18 cellular contexts compared by ENCODE assay signal in genomic region chr9:86135374-86135773, GRCh38. TPM values are rescaled to one million over a fixed set of nuclear protein-coding genes. Genes with fewer than 3 reads are reported as not detected.
DNase-seq lines count a peak whose midpoint lies in the region; ATAC-seq, FAIRE-seq and TF ChIP-seq lines count a peak whose summit lies in the region.
"Had no signal": no experiment of that assay in that cellular context is flagged by ENCODE, and none has a peak within 500 bp of the region (broad histone marks: within the 10 kb centered on the region; RNA-seq: fewer than 3 reads in every experiment).

No MANE protein-coding gene starts in this region.

- no TSS peak for BruUV-seq in HepG2 (replicated peaks; lab: Mats Ljungman, UMichigan)

- intact Hi-C loops in HepG2 (cut with micrococcal nuclease; ENCODE audit: unreplicated experiment) (no loop called here), right lobe of liver (cut with DNase I) (no loop called here)

- TF ChIP-seq POLR2A in HepG2 (IDR thresholded peaks at IDR 0.05; ENCODE audit: insufficient read depth in 1 of 2, low read depth in 2 of 2, low read length in 2 of 2) (no peak), right lobe of liver (IDR thresholded peaks at IDR 0.05) (no peak), erythroblast (IDR thresholded peaks at IDR 0.05; ENCODE audit: low read length) (no peak)

- H3K9ac ChIP-seq in HepG2 (ENCODE audit: insufficient read depth, low read depth, low read length), result no peak overlapping the region

- no peak for ATAC-seq in HepG2
- ATAC-seq in right lobe of liver, result no peak
- no peak for ATAC-seq in GM19467 (IDR thresholded peaks at IDR 0.05; ENCODE audit: unreplicated experiment)
- ATAC-seq: left cardiac atrium; stimulated activated naive CD8-positive, alpha-beta T cell treated with anti-CD3 and anti-CD28 coated beads, Interleukin-15, amount 100 ng/mL, for 72 hours had no signal

- H3K27ac ChIP-seq in HepG2 (ENCODE audit: extremely low read length, insufficient read depth, low read length) (no peak overlapping the region), right lobe of liver (no peak overlapping the region)
- H3K27ac ChIP-seq: tibial nerve had no signal

- no peak for FAIRE-seq in HepG2 (lab: Jason Lieb, UNC)

- H3K79me2 ChIP-seq in HepG2 (ENCODE audit: insufficient read depth, low read length), result no peaks in the 10 kb centered on the region

- H3K36me3 ChIP-seq in HepG2 (replicated peaks in 1 of 2; ENCODE audit: control insufficient read depth in 1 of 2, insufficient read depth in 2 of 2, low read length in 2 of 2) (no peaks in the 10 kb centered on the region), right lobe of liver (no peaks in the 10 kb centered on the region)
- H3K36me3 ChIP-seq: tibial nerve had no signal

- TF ChIP-seq CTCF in HepG2 (CRISPR knock-in tag; IDR thresholded peaks at IDR 0.05), result no peak
- no peak for TF ChIP-seq CTCF in right lobe of liver (IDR thresholded peaks at IDR 0.05)
- TF ChIP-seq CTCF in GM10248 (IDR thresholded peaks at IDR 0.05; ENCODE audit: control extremely low read depth, extremely low read depth, low read depth, missing control alignments), result no peak

- no peak for TF ChIP-seq RAD21 in HepG2 (CRISPR knock-in tag; IDR thresholded peaks at IDR 0.05)

- TF ChIP-seq EP300 in HepG2 (IDR thresholded peaks at IDR 0.05; ENCODE audit: low read depth in 2 of 2, low read length in 2 of 2), result no peak
- no peak for TF ChIP-seq EP300 in HepG2 (CRISPR knock-in tag; IDR thresholded peaks at IDR 0.05; ENCODE audit: borderline replicate concordance)

- WGBS in HepG2 (ENCODE audit: low lambda C conversion rate), result 45% methylated on average over 5 of the region's 5 CpGs
- WGBS in right lobe of liver (ENCODE audit: insufficient coverage, low coverage, low lambda C conversion rate, missing lambda C conversion rate), result 100% methylated on average over 1 of the region's 5 CpGs

- H3K4me1 ChIP-seq in HepG2 (ENCODE audit: insufficient read depth, low read length), result no peaks in the 10 kb centered on the region
- H3K4me1 ChIP-seq in right lobe of liver, result no peaks in the 10 kb centered on the region
- H3K4me1 ChIP-seq: tibial nerve had no signal

- H3K4me3 ChIP-seq in HepG2 (replicated peaks in 1 of 3; ENCODE audit: insufficient read depth in 1 of 3, low read depth in 2 of 3, low read length in 3 of 3) (no peak overlapping the region), right lobe of liver (no peak overlapping the region)
- H3K4me3 ChIP-seq: tibial nerve had no signal

- CTCF ChIA-PET in HepG2 (lab: Yijun Ruan, JAX; ENCODE audit: low intra/inter-chr PET ratio, low total read pairs), result no interaction called here
- CTCF ChIA-PET in GM10248 (lab: Yijun Ruan, JAX), result no interaction called here

- H3K27me3 ChIP-seq in HepG2 (ENCODE audit: control insufficient read depth in 1 of 2, insufficient read depth in 2 of 2, low read length in 2 of 2) (peaks cover 4 to 12% of the 10 kb centered on the region in 2 experiments; a peak in 4 of 5 replicates), right lobe of liver (no peaks in the 10 kb centered on the region)
- H3K27me3 ChIP-seq: tibial nerve had no signal

- DNase-seq in DMS153 (lab: John Stamatoyannopoulos, UW) (peak; percentile 25), DMS153 treated with DMSO at 0.1 percent for 48 hours (lab: John Stamatoyannopoulos, UW; ENCODE audit: unreplicated experiment) (no peak), HepG2 (ENCODE audit: low spot score) (no peak), right lobe of liver (no peak), erythroblast (lab: John Stamatoyannopoulos, UW) (peak; percentile 46 to 64), GM10248 (ENCODE audit: extremely low spot score) (no peak), SIG-M5 (lab: John Stamatoyannopoulos, UW) (no peak)
- DNase-seq: 8988T; activated CD4-positive, alpha-beta T cell treated with anti-CD3 and anti-CD28 coated beads for 1 hour; activated naive CD4-positive, alpha-beta T cell treated with anti-CD3 and anti-CD28 coated beads, Interleukin-2, amount 50 U/mL, for 16 hours; left cardiac atrium; MM.1S; NCI-H1930; NCI-H510A treated with DMSO at 0.1 percent for 48 hours; retina; stimulated activated naive CD8-positive, alpha-beta T cell treated with anti-CD3 and anti-CD28 coated beads, Interleukin-15, amount 100 ng/mL, for 72 hours had no signal

- H2AFZ ChIP-seq in HepG2 (ENCODE audit: low read length), result no peak overlapping the region

- H3K9me3 ChIP-seq in HepG2 (ENCODE audit: low read length), result no peaks in the 10 kb centered on the region
- H3K9me3 ChIP-seq in right lobe of liver, result no peaks in the 10 kb centered on the region
- H3K9me3 ChIP-seq: tibial nerve had no signal

- in situ Hi-C loops in HepG2 (cut with HindIII; ENCODE audit: extremely low pct_ligation_motif_present, low pct_unique_long_range_greater_than_20kb), result no loop called here

- H3K4me2 ChIP-seq in HepG2 (ENCODE audit: low read depth, low read length), result no peak overlapping the region

- H4K20me1 ChIP-seq in HepG2 (ENCODE audit: insufficient read depth, low read length), result no peaks in the 10 kb centered on the region

- POLR2A ChIA-PET in HepG2 (lab: Yijun Ruan, JAX) (no interaction called here), GM10248 (lab: Yijun Ruan, JAX) (no interaction called here)

TF ChIP-seq in HepG2, 621 proteins besides CTCF, POLR2A, EP300 and RAD21:
- TF ChIP-seq ZNF17 (CRISPR knock-in tag; IDR thresholded peaks at IDR 0.05) (no peak), USF2 (IDR thresholded peaks at IDR 0.05; ENCODE audit: low read depth, low read length) (peak; percentile 40; the same call in 1 of the 2 replicates), USF2 (CRISPR knock-in tag; IDR thresholded peaks at IDR 0.05; ENCODE audit: borderline replicate concordance) (no peak), TCF7 (IDR thresholded peaks at IDR 0.05; ENCODE audit: low read depth) (no peak), RAD51 (IDR thresholded peaks at IDR 0.05; ENCODE audit: borderline replicate concordance) (peak; percentile 43; the same call in 1 of the 2 replicates), KMT2A (CRISPR knock-in tag; IDR thresholded peaks at IDR 0.05) (no peak), ZSCAN20 (CRISPR knock-in tag; IDR thresholded peaks at IDR 0.05; ENCODE audit: borderline replicate concordance) (no peak)

RNA-seq across cellular contexts. Expression of gene GOLM1, which starts 36.0 kb away (rescaled TPM):
- total RNA-seq in HepG2 (2016; rRNA removed; fragmentation: Illumina TruSeq; extraction: Trizol) (0.20 and 0.31 TPM in 2 replicates), right lobe of liver (10 to 100 TPM in 4 of 6 experiments, 1 to 10 TPM in 2; 5.8 to 51.6 (median 15.9) TPM)
- total RNA-seq in HepG2 (2016; cell fraction: cytosol; rRNA removed; fragmentation: Illumina TruSeq; extraction: Trizol; ENCODE audit: low read depth), result not detected in 2 replicates
- 0.18 and 0.22 TPM in 2 replicates for total RNA-seq in HepG2 (2016; cell fraction: insoluble cytoplasmic fraction; rRNA removed; fragmentation: Illumina TruSeq; extraction: Trizol)
- 0.14 TPM in 1 of 2 replicates, not detected in the other for total RNA-seq in HepG2 (2016; cell fraction: membrane; rRNA removed; fragmentation: Illumina TruSeq; extraction: Trizol)
- 0.25 and 0.28 TPM in 2 replicates for total RNA-seq in HepG2 (2016; cell fraction: nucleus; rRNA removed; fragmentation: Illumina TruSeq; extraction: Trizol)
- polyA plus RNA-seq in HepG2 (2011; rRNA removed), result 0.30 TPM in 2 replicates
- 0.24 TPM in 2 replicates for polyA plus RNA-seq in HepG2 (2011; cell fraction: cytosol; rRNA removed)
- polyA plus RNA-seq in HepG2 (2011; cell fraction: nucleus; rRNA removed), result 0.38 and 0.71 TPM in 2 replicates
- polyA plus RNA-seq in HepG2 (2012), result 2.2 and 2.9 TPM in 2 replicates
- polyA plus RNA-seq in HepG2 (2016; cell fraction: cytosol; fragmentation: Illumina TruSeq; extraction: Trizol; ENCODE audit: low read depth), result not detected in 2 replicates
- polyA plus RNA-seq in HepG2 (2016; cell fraction: insoluble cytoplasmic fraction; fragmentation: Illumina TruSeq; extraction: Trizol; ENCODE audit: low read depth), result 0.13 and 0.36 TPM in 2 replicates
- 0.15 and 0.21 TPM in 2 replicates for polyA plus RNA-seq in HepG2 (2016; cell fraction: membrane; fragmentation: Illumina TruSeq; extraction: Trizol; ENCODE audit: low read depth)
- 0.81 and 1.0 TPM in 2 replicates for polyA plus RNA-seq in HepG2 (2016; cell fraction: nucleus; fragmentation: Illumina TruSeq; extraction: Trizol; ENCODE audit: insufficient read depth, low read depth)
- polyA minus RNA-seq in HepG2 (2011; rRNA and poly(A)+ RNA removed; ENCODE audit: low replicate concordance), result 29.7 TPM in 1 of 2 replicates, not detected in the other
- 0.79 and 1.2 TPM in 2 replicates for polyA minus RNA-seq in HepG2 (2011; cell fraction: cytosol; rRNA and poly(A)+ RNA removed)
- polyA minus RNA-seq in HepG2 (2011; cell fraction: nucleus; rRNA and poly(A)+ RNA removed), result 0.52 and 0.75 TPM in 2 replicates

Comparison
In these comparisons a context has a peak if more than half of its experiments do, and no peak if none do; other contexts are left out.
1. DNase-seq: peak in DMS153 (single experiment) and erythroblast (2 of 2); none in DMS153 treated with DMSO at 0.1 percent for 48 hours (single experiment), HepG2 (single experiment), right lobe of liver (0 of 3), GM10248 (single experiment) and SIG-M5 (single experiment).
2. RNA of gene GOLM1, which starts 36.0 kb away (total RNA-seq): 5.8 to 51.6 TPM in right lobe of liver; 0.14 to 0.31 TPM in HepG2; every median in the first group is over 4 times any median in the second.